ENCODE assay signal across 1 cellular context in genomic region chr12:22974865-22975264, GRCh38.
TF ChIP-seq lines count a peak whose summit lies in the region.

No MANE protein-coding gene starts in this region.

TF ChIP-seq in WTC11, 78 proteins besides CTCF, POLR2A, EP300 and RAD21 (continued from another document):
- TF ChIP-seq, protein P1, sequence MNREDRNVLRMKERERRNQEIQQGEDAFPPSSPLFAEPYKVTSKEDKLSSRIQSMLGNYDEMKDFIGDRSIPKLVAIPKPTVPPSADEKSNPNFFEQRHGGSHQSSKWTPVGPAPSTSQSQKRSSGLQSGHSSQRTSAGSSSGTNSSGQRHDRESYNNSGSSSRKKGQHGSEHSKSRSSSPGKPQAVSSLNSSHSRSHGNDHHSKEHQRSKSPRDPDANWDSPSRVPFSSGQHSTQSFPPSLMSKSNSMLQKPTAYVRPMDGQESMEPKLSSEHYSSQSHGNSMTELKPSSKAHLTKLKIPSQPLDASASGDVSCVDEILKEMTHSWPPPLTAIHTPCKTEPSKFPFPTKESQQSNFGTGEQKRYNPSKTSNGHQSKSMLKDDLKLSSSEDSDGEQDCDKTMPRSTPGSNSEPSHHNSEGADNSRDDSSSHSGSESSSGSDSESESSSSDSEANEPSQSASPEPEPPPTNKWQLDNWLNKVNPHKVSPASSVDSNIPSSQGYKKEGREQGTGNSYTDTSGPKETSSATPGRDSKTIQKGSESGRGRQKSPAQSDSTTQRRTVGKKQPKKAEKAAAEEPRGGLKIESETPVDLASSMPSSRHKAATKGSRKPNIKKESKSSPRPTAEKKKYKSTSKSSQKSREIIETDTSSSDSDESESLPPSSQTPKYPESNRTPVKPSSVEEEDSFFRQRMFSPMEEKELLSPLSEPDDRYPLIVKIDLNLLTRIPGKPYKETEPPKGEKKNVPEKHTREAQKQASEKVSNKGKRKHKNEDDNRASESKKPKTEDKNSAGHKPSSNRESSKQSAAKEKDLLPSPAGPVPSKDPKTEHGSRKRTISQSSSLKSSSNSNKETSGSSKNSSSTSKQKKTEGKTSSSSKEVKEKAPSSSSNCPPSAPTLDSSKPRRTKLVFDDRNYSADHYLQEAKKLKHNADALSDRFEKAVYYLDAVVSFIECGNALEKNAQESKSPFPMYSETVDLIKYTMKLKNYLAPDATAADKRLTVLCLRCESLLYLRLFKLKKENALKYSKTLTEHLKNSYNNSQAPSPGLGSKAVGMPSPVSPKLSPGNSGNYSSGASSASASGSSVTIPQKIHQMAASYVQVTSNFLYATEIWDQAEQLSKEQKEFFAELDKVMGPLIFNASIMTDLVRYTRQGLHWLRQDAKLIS (CRISPR knock-in tag; IDR thresholded peaks at IDR 0.05; ENCODE audit: borderline replicate concordance) = no peak
- TF ChIP-seq SP1 (CRISPR knock-in tag; conservative IDR thresholded peaks at IDR 0.05) = no peak
- TF ChIP-seq EMX1 (CRISPR knock-in tag; IDR thresholded peaks at IDR 0.05) = no peak
- TF ChIP-seq, protein P2, sequence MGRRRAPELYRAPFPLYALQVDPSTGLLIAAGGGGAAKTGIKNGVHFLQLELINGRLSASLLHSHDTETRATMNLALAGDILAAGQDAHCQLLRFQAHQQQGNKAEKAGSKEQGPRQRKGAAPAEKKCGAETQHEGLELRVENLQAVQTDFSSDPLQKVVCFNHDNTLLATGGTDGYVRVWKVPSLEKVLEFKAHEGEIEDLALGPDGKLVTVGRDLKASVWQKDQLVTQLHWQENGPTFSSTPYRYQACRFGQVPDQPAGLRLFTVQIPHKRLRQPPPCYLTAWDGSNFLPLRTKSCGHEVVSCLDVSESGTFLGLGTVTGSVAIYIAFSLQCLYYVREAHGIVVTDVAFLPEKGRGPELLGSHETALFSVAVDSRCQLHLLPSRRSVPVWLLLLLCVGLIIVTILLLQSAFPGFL (CRISPR knock-in tag; IDR thresholded peaks at IDR 0.05; ENCODE audit: borderline replicate concordance) = no peak
- TF ChIP-seq MXD4 (CRISPR knock-in tag; IDR thresholded peaks at IDR 0.05; ENCODE audit: borderline replicate concordance) = no peak
